Comparison of ENCODE assay signal across 9 cellular contexts in genomic region chr11:206516-207212, GRCh38. TPM values are rescaled to one million over a fixed set of nuclear protein-coding genes. Genes with fewer than 3 reads are reported as not detected.
DNase-seq lines count a peak whose midpoint lies in the region; ATAC-seq and TF ChIP-seq lines count a peak whose summit lies in the region.
"Had no signal": no experiment of that assay in that cellular context is flagged by ENCODE, and none has a peak within 500 bp of the region (broad histone marks: within the 10 kb centered on the region; RNA-seq: fewer than 3 reads in every experiment).

No MANE protein-coding gene starts in this region.

- H3K27me3 Mint-ChIP-seq in activated CD8-positive, alpha-beta T cell treated with anti-CD3 and anti-CD28 coated beads, Interleukin-2, amount 10 ng/mL, durations not matched to agents 7 days and 5 days (ENCODE audit: low read depth): no peaks in the 10 kb centered on the region

- no peak for TF ChIP-seq POLR2A in ovary (IDR thresholded peaks at IDR 0.05)

- peaks cover 19% of the 10 kb centered on the region for H3K4me1 ChIP-seq in ovary (ENCODE audit: insufficient read depth)

- intact Hi-C loops in ovary (cut with DNase I): loop anchor here (2.0 to 10.0 kb wide), 4 partner anchors 30 to 306 kb away; partner anchors contain the start of genes B4GALNT4 (in 3 of the 4), IFITM2 (in 1 of the 4), PSMD13 (in 1 of the 4) and SIRT3 (in 1 of the 4)

- no peaks in the 10 kb centered on the region for H3K9me3 Mint-ChIP-seq in activated CD8-positive, alpha-beta T cell treated with anti-CD3 and anti-CD28 coated beads, Interleukin-2, amount 10 ng/mL, durations not matched to agents 7 days and 5 days (ENCODE audit: insufficient read depth)

- peaks cover 56% of the 10 kb centered on the region for H3K36me3 Mint-ChIP-seq in activated CD8-positive, alpha-beta T cell treated with anti-CD3 and anti-CD28 coated beads, Interleukin-2, amount 10 ng/mL, durations not matched to agents 7 days and 5 days (ENCODE audit: low read depth)

- peak; percentile 2 for ATAC-seq in HG03097 (IDR thresholded peaks at IDR 0.05; ENCODE audit: low FRiP score, unreplicated experiment)
- no peak for ATAC-seq in activated CD8-positive, alpha-beta T cell treated with anti-CD3 and anti-CD28 coated beads, Interleukin-2, amount 10 ng/mL, durations not matched to agents 7 days and 5 days

- no peak for TF ChIP-seq CTCF in GM12864 (IDR thresholded peaks at IDR 0.05; ENCODE audit: low read depth, low read length, missing control alignments)
- no peak for TF ChIP-seq CTCF in fibroblast of pulmonary artery (IDR thresholded peaks at IDR 0.05; ENCODE audit: low read length, missing control alignments)
- TF ChIP-seq CTCF in ovary (IDR thresholded peaks at IDR 0.05): no peak

- DNase-seq in GM12864 (ENCODE audit: low read depth) (no peak), fibroblast of pulmonary artery (ENCODE audit: low read depth) (no peak), ovary (peak in 3 of 5 donors; percentile 33 to 44 (median 43)), NCI-H1436 treated with DMSO at 0.1 percent for 48 hours (lab: John Stamatoyannopoulos, UW) (no peak), NCI-H2227 (lab: John Stamatoyannopoulos, UW; ENCODE audit: unreplicated experiment) (no peak)
- DNase-seq in activated CD8-positive, alpha-beta T cell treated with anti-CD3 and anti-CD28 coated beads, Interleukin-2, amount 10 ng/mL, durations not matched to agents 7 days and 5 days: peak; percentile 41
- no peak for DNase-seq in effector CD8-positive, alpha-beta T cell (lab: John Stamatoyannopoulos, UW)

- CTCF ChIA-PET in activated CD8-positive, alpha-beta T cell treated with anti-CD3 and anti-CD28 coated beads, Interleukin-2, amount 10 ng/mL, durations not matched to agents 7 days and 5 days (lab: Charles Lee): interaction anchor here (0.5 to 2.1 kb wide), 15 partner anchors 12 to 312 kb away, joined by 3 to 13 read pairs (median 4); partner anchors contain the start of genes PSMD13 and PTDSS2

- no peaks in the 10 kb centered on the region for H3K9me3 ChIP-seq in ovary

- POLR2A ChIA-PET in activated CD8-positive, alpha-beta T cell treated with anti-CD3 and anti-CD28 coated beads, Interleukin-2, amount 10 ng/mL, durations not matched to agents 7 days and 5 days (lab: Charles Lee): interaction anchor here (0.6 to 2.9 kb wide), 22 partner anchors 9 to 612 kb away, joined by 3 to 16 read pairs (median 4); partner anchors contain the start of genes NLRP6, PNPLA2, PSMD13 and SIRT3

- H3K4me3 ChIP-seq in GM12864 (ENCODE audit: low read depth, low read length): peak overlapping the region; percentile 87
- peak overlapping the region; percentile 93 for H3K4me3 ChIP-seq in fibroblast of pulmonary artery (replicated peaks; ENCODE audit: low read depth, low read length)
- H3K4me3 ChIP-seq in ovary: peak overlapping the region; percentile 78

- no peaks in the 10 kb centered on the region for H3K36me3 ChIP-seq in ovary

- H3K4me3 Mint-ChIP-seq in activated CD8-positive, alpha-beta T cell treated with anti-CD3 and anti-CD28 coated beads, Interleukin-2, amount 10 ng/mL, durations not matched to agents 7 days and 5 days: peak overlapping the region; percentile 94

- H3K27me3 ChIP-seq in ovary: no peaks in the 10 kb centered on the region

- peak overlapping the region; percentile 99 for H3K27ac Mint-ChIP-seq in activated CD8-positive, alpha-beta T cell treated with anti-CD3 and anti-CD28 coated beads, Interleukin-2, amount 10 ng/mL, durations not matched to agents 7 days and 5 days

- 1% methylated on average over 26 to 39 of the region's 39 CpGs for WGBS in ovary, 3 donors

- TF ChIP-seq EP300 in ovary (IDR thresholded peaks at IDR 0.05): no peak

- H3K4me1 Mint-ChIP-seq in activated CD8-positive, alpha-beta T cell treated with anti-CD3 and anti-CD28 coated beads, Interleukin-2, amount 10 ng/mL, durations not matched to agents 7 days and 5 days (ENCODE audit: low read depth): peaks cover 69% of the 10 kb centered on the region

- H3K27ac ChIP-seq in ovary: peak overlapping the region; percentile 70 to 98

RNA-seq across cellular contexts. Expression of gene BET1L, which starts 0.5 kb away (rescaled TPM):
- total RNA-seq in activated CD8-positive, alpha-beta T cell treated with anti-CD3 and anti-CD28 coated beads, Interleukin-2, amount 10 ng/mL, durations not matched to agents 7 days and 5 days: 10 to 100 TPM; 33.8 to 34.2 TPM
- 10 to 100 TPM; 24.6 to 76.6 (median 65.5) TPM for total RNA-seq in ovary
- 10 to 100 TPM; 38.9 to 51.6 TPM for polyA plus RNA-seq in ovary

RNA-seq across cellular contexts. Expression of gene RIC8A, which starts 0.8 kb away (rescaled TPM):
- total RNA-seq in activated CD8-positive, alpha-beta T cell treated with anti-CD3 and anti-CD28 coated beads, Interleukin-2, amount 10 ng/mL, durations not matched to agents 7 days and 5 days: 100 to 1,000 TPM; 121 to 126 TPM
- total RNA-seq in ovary: 100 to 1,000 TPM in 1 of 7 donors, 10 to 100 TPM in 6; 53.4 to 119 (median 87.4) TPM
- 10 to 100 TPM; 33.6 to 56.4 TPM for polyA plus RNA-seq in ovary

RNA-seq across cellular contexts. Expression of gene SCGB1C1, which starts 13.8 kb away (rescaled TPM):
- not detected for total RNA-seq in activated CD8-positive, alpha-beta T cell treated with anti-CD3 and anti-CD28 coated beads, Interleukin-2, amount 10 ng/mL, durations not matched to agents 7 days and 5 days
- not detected for total RNA-seq in ovary
- polyA plus RNA-seq in ovary: not detected
- total RNA-seq: activated CD8-positive, alpha-beta memory T cell treated with anti-CD3 and anti-CD28 coated beads for 36 hours had no signal

RNA-seq across cellular contexts. Expression of gene SIRT3, which starts 29.5 kb away (rescaled TPM):
- 10 to 100 TPM; 13.1 to 15.0 TPM for total RNA-seq in activated CD8-positive, alpha-beta T cell treated with anti-CD3 and anti-CD28 coated beads, Interleukin-2, amount 10 ng/mL, durations not matched to agents 7 days and 5 days
- 10 to 100 TPM; 11.1 to 24.4 (median 22.7) TPM for total RNA-seq in ovary
- polyA plus RNA-seq in ovary: 10 to 100 TPM; 17.4 to 21.5 TPM

RNA-seq across cellular contexts. Expression of gene PSMD13, which starts 30.1 kb away (rescaled TPM):
- total RNA-seq in activated CD8-positive, alpha-beta T cell treated with anti-CD3 and anti-CD28 coated beads, Interleukin-2, amount 10 ng/mL, durations not matched to agents 7 days and 5 days: 100 to 1,000 TPM; 164 to 173 TPM
- total RNA-seq in ovary: 10 to 100 TPM; 66.2 to 80.1 (median 75.8) TPM
- polyA plus RNA-seq in ovary: 10 to 100 TPM; 74.9 to 88.9 TPM

Comparison
In these comparisons a context has a peak if more than half of its experiments do, and no peak if none do; other contexts are left out.
1. DNase-seq: peak in activated CD8-positive, alpha-beta T cell treated with anti-CD3 and anti-CD28 coated beads, Interleukin-2, amount 10 ng/mL, durations not matched to agents 7 days and 5 days (single experiment) and ovary (3 of 5); none in GM12864 (single experiment), fibroblast of pulmonary artery (single experiment), NCI-H1436 treated with DMSO at 0.1 percent for 48 hours (single experiment), NCI-H2227 (single experiment) and effector CD8-positive, alpha-beta T cell (single experiment).
2. Peak in every context shown above with its lines, with median percentiles within 50 percentile points of each other: H3K4me3 ChIP-seq.